1 cellular context compared by ENCODE assay signal in the genomic region with DNA sequence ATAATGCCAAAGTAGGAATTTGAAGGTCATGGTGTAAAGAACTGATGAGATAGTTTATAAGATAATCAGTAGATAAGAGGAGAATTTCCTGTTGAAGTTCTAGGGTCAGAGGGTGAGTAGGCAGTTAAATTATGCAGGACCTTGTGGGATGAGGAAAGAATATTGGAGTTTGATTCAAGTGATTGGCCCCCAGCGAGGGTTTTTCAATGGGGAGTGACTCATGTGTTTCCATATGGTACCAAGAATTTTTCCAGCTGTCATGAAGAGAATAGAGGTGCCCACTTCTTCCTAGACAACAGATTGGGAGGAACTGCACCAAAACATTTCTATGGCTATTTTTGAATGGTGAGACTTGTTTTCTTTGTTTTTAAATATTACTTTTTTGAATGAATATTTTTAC.
TF ChIP-seq lines count a peak whose summit lies in the region.

No MANE protein-coding gene starts in this region.

TF ChIP-seq in GM23338, 12 proteins besides CTCF, POLR2A, EP300 and RAD21 (continued from another document):
- TF ChIP-seq, protein P1, sequence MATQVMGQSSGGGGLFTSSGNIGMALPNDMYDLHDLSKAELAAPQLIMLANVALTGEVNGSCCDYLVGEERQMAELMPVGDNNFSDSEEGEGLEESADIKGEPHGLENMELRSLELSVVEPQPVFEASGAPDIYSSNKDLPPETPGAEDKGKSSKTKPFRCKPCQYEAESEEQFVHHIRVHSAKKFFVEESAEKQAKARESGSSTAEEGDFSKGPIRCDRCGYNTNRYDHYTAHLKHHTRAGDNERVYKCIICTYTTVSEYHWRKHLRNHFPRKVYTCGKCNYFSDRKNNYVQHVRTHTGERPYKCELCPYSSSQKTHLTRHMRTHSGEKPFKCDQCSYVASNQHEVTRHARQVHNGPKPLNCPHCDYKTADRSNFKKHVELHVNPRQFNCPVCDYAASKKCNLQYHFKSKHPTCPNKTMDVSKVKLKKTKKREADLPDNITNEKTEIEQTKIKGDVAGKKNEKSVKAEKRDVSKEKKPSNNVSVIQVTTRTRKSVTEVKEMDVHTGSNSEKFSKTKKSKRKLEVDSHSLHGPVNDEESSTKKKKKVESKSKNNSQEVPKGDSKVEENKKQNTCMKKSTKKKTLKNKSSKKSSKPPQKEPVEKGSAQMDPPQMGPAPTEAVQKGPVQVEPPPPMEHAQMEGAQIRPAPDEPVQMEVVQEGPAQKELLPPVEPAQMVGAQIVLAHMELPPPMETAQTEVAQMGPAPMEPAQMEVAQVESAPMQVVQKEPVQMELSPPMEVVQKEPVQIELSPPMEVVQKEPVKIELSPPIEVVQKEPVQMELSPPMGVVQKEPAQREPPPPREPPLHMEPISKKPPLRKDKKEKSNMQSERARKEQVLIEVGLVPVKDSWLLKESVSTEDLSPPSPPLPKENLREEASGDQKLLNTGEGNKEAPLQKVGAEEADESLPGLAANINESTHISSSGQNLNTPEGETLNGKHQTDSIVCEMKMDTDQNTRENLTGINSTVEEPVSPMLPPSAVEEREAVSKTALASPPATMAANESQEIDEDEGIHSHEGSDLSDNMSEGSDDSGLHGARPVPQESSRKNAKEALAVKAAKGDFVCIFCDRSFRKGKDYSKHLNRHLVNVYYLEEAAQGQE (IDR thresholded peaks at IDR 0.05; ENCODE audit: unreplicated experiment) = no peak
- no peak for TF ChIP-seq ZNF114 (CRISPR knock-in tag; IDR thresholded peaks at IDR 0.05)
- no peak for TF ChIP-seq NANOG (IDR thresholded peaks at IDR 0.05; ENCODE audit: borderline replicate concordance)
- TF ChIP-seq ZNF331 (CRISPR knock-in tag; IDR thresholded peaks at IDR 0.05; ENCODE audit: low read depth) = no peak
- TF ChIP-seq CREB1 (CRISPR knock-in tag; IDR thresholded peaks at IDR 0.05; ENCODE audit: low read depth) = no peak
- TF ChIP-seq, protein P2, sequence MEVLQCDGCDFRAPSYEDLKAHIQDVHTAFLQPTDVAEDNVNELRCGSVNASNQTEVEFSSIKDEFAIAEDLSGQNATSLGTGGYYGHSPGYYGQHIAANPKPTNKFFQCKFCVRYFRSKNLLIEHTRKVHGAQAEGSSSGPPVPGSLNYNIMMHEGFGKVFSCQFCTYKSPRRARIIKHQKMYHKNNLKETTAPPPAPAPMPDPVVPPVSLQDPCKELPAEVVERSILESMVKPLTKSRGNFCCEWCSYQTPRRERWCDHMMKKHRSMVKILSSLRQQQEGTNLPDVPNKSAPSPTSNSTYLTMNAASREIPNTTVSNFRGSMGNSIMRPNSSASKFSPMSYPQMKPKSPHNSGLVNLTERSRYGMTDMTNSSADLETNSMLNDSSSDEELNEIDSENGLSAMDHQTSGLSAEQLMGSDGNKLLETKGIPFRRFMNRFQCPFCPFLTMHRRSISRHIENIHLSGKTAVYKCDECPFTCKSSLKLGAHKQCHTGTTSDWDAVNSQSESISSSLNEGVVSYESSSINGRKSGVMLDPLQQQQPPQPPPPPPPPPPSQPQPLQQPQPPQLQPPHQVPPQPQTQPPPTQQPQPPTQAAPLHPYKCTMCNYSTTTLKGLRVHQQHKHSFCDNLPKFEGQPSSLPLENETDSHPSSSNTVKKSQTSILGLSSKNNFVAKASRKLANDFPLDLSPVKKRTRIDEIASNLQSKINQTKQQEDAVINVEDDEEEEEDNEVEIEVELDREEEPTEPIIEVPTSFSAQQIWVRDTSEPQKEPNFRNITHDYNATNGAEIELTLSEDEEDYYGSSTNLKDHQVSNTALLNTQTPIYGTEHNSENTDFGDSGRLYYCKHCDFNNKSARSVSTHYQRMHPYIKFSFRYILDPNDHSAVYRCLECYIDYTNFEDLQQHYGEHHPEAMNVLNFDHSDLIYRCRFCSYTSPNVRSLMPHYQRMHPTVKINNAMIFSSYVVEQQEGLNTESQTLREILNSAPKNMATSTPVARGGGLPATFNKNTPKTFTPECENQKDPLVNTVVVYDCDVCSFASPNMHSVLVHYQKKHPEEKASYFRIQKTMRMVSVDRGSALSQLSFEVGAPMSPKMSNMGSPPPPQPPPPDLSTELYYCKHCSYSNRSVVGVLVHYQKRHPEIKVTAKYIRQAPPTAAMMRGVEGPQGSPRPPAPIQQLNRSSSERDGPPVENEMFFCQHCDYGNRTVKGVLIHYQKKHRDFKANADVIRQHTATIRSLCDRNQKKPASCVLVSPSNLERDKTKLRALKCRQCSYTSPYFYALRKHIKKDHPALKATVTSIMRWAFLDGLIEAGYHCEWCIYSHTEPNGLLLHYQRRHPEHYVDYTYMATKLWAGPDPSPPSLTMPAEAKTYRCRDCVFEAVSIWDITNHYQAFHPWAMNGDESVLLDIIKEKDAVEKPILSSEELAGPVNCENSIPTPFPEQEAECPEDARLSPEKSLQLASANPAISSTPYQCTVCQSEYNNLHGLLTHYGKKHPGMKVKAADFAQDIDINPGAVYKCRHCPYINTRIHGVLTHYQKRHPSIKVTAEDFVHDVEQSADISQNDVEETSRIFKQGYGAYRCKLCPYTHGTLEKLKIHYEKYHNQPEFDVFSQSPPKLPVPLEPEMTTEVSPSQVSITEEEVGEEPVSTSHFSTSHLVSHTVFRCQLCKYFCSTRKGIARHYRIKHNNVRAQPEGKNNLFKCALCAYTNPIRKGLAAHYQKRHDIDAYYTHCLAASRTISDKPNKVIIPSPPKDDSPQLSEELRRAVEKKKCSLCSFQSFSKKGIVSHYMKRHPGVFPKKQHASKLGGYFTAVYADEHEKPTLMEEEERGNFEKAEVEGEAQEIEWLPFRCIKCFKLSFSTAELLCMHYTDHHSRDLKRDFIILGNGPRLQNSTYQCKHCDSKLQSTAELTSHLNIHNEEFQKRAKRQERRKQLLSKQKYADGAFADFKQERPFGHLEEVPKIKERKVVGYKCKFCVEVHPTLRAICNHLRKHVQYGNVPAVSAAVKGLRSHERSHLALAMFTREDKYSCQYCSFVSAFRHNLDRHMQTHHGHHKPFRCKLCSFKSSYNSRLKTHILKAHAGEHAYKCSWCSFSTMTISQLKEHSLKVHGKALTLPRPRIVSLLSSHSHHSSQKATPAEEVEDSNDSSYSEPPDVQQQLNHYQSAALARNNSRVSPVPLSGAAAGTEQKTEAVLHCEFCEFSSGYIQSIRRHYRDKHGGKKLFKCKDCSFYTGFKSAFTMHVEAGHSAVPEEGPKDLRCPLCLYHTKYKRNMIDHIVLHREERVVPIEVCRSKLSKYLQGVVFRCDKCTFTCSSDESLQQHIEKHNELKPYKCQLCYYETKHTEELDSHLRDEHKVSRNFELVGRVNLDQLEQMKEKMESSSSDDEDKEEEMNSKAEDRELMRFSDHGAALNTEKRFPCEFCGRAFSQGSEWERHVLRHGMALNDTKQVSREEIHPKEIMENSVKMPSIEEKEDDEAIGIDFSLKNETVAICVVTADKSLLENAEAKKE (CRISPR knock-in tag; IDR thresholded peaks at IDR 0.05) = no peak
